ENCODE assay signal across 7 cellular contexts in the genomic region with DNA sequence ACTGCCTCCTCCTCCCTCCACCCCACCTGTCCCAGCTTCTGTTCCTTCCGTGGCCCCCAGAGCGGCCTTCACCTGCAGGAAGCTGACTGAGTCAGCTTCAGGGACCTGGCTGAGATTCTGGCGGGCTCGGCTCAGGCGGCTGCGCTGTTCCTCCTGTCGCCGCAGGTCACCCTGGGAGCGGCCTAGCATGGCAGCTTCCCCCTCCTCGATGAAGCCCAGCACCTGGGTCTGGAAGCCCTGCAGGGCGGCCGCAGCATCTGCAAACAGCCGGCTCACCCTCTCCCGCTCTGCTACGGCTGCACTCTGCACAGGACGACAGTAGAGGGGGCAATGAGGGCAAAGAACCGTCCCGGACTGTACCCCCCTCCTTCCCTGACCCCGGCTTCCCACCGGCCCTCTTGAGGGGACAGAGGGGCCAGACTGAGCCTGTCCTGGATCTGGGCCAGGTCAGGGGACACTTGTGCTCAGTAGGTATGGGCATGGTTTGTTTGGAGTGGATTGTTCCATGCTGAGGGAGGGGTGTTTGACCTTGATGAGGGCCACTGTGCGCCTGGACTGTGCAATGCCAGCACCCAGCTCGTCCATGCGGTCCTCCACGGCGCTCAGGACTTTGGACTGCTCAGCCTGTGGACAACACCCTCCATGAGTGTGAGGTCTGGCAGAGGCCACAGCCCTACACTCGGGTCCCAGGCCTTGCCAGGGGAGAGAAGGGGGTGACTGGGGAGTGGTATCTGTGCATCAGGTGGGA. TPM values are rescaled to one million over a fixed set of nuclear protein-coding genes. Genes with fewer than 3 reads are reported as not detected.
DNase-seq lines count a peak whose midpoint lies in the region; TF ChIP-seq lines count a peak whose summit lies in the region.
"Had no signal": no experiment of that assay in that cellular context is flagged by ENCODE, and none has a peak within 500 bp of the region (broad histone marks: within the 10 kb centered on the region; RNA-seq: fewer than 3 reads in every experiment).

No MANE protein-coding gene starts in this region.

- no peaks in the 10 kb centered on the region for H3K36me3 ChIP-seq in testis (ENCODE audit: low read depth, missing control alignments)

- no peak for TF ChIP-seq CTCF in testis (IDR thresholded peaks at IDR 0.05)

- H3K9me3 ChIP-seq in testis: no peaks in the 10 kb centered on the region
- H3K9me3 ChIP-seq: Caco-2 had no signal

- no peaks in the 10 kb centered on the region for H3K27me3 ChIP-seq in layer of hippocampus (ENCODE audit: control insufficient read depth, insufficient read depth, low read length)
- no peaks in the 10 kb centered on the region for H3K27me3 ChIP-seq in testis

- DNase-seq in NCI-H345 (lab: John Stamatoyannopoulos, UW): peak; percentile 62
- DNase-seq in NCI-H345 treated with DMSO at 0.1 percent for 48 hours (lab: John Stamatoyannopoulos, UW; ENCODE audit: unreplicated experiment): no peak
- peak; percentile 53 to 57 for DNase-seq in activated T-helper 1 cell treated with anti-CD3 and anti-CD28 coated beads, Interleukin-2, amount 50 U/mL, for 16 hours (ENCODE audit: low read depth in 1 of 2, low spot score in 1 of 2)
- no peak for DNase-seq in testis
- no peak for DNase-seq in GDM1 (lab: John Stamatoyannopoulos, UW)

- intact Hi-C loops in testis (cut with DNase I; ENCODE audit: low total_unique reads): no loop called here

- H3K27ac ChIP-seq in layer of hippocampus (ENCODE audit: low read depth, low read length): peak overlapping the region; percentile 94
- H3K27ac ChIP-seq in testis: peak overlapping the region; percentile 90 to 91

- peaks cover 56% of the 10 kb centered on the region for H3K4me1 ChIP-seq in testis

- TF ChIP-seq POLR2A in testis (IDR thresholded peaks at IDR 0.05): no peak

- 0 to 36% methylated on average over 1 to 25 of the region's 26 CpGs for WGBS in testis, 2 donors

- peak overlapping the region in 1 of 2 donors; percentile 76 for H3K4me3 ChIP-seq in testis

RNA-seq across cellular contexts. Expression of a gene that starts 2.0 kb away (rescaled TPM):
- total RNA-seq in testis: 10 to 100 TPM; 43.5 to 48.6 TPM
- polyA plus RNA-seq in testis (ENCODE audit: insufficient read depth, low read depth, low replicate concordance): 18.3 TPM

RNA-seq across cellular contexts. Expression of a gene that starts 20.4 kb away (rescaled TPM):
- total RNA-seq in testis: 10 to 100 TPM; 23.4 to 25.5 TPM
- polyA plus RNA-seq in testis (ENCODE audit: insufficient read depth, low read depth, low replicate concordance): 8.6 TPM

RNA-seq across cellular contexts. Expression of a gene that starts 21.2 kb away (rescaled TPM):
- 100 to 1,000 TPM in 1 of 2 donors, 10 to 100 TPM in 1; 96.1 to 127 TPM for total RNA-seq in testis
- polyA plus RNA-seq in testis (ENCODE audit: insufficient read depth, low read depth, low replicate concordance): 217 TPM

RNA-seq across cellular contexts. Expression of a gene that starts 28.3 kb away (rescaled TPM):
- 10 to 100 TPM; 88.2 to 88.7 TPM for total RNA-seq in testis
- polyA plus RNA-seq in testis (ENCODE audit: insufficient read depth, low read depth, low replicate concordance): 101 TPM

RNA-seq across cellular contexts. Expression of a gene that starts 32.2 kb away (rescaled TPM):
- total RNA-seq in testis: 10 to 100 TPM; 15.0 to 20.4 TPM
- 10.2 TPM for polyA plus RNA-seq in testis (ENCODE audit: insufficient read depth, low read depth, low replicate concordance)

Comparison
In these comparisons a context has a peak if more than half of its experiments do, and no peak if none do; other contexts are left out.
1. DNase-seq: peak in NCI-H345 (single experiment) and activated T-helper 1 cell treated with anti-CD3 and anti-CD28 coated beads, Interleukin-2, amount 50 U/mL, for 16 hours (2 of 2); none in NCI-H345 treated with DMSO at 0.1 percent for 48 hours (single experiment), testis (single experiment) and GDM1 (single experiment).